In the genomic region with DNA sequence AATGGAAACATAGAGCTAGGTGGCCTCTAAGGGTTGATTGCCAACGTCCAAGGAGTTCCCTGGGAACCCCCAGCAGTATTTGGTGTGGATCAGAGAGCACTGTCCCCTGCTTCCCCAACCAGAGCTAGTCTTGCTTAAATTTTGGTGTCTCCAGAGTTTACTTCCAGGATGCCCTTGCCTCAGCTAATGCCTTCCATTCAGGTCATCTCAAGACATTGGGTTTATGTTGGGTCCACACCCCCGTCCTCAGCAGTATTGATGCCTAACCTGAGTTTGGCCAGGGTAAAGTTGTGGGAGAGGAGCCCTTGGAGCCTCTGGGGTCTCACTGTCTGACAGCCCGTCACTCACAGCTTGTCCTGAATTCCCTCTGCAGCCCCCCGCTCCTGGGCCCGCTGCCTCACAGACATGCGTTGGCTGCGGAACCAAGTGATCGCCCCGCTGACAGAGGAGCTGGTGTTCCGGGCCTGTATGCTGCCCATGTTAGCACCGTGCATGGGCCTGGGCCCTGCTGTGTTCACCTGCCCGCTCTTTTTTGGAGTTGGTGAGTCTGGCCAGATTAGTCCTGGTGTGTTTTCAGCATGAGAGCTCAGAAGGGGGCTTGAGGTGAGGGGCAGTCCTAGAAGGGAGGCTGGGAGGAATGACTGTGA, we compare ENCODE assay signal across 9 cellular contexts. TPM values are rescaled to one million over a fixed set of nuclear protein-coding genes. Genes with fewer than 3 reads are reported as not detected.
DNase-seq lines count a peak whose midpoint lies in the region; ATAC-seq and TF ChIP-seq lines count a peak whose summit lies in the region.
"Had no signal": no experiment of that assay in that cellular context is flagged by ENCODE, and none has a peak within 500 bp of the region (broad histone marks: within the 10 kb centered on the region; RNA-seq: fewer than 3 reads in every experiment).

No MANE protein-coding gene starts in this region.

- H2AFZ ChIP-seq in DND-41 (ENCODE audit: low read depth, low read length) (no peak overlapping the region), PC-9 (no peak overlapping the region)

- POLR2A ChIA-PET in PC-9 (lab: Charles Lee; ENCODE audit: unreplicated experiment): no interaction called here

- H3K4me3 Mint-ChIP-seq in osteocyte (ENCODE audit: unreplicated experiment): peak overlapping the region; percentile 93

- H3K4me1 Mint-ChIP-seq in osteocyte (ENCODE audit: unreplicated experiment): peaks cover 32% of the 10 kb centered on the region

- H3K9me3 ChIP-seq in DND-41 (ENCODE audit: insufficient read depth, low read length, severe bottlenecking) (no peaks in the 10 kb centered on the region), PC-9 (ENCODE audit: insufficient read depth, low read depth) (no peaks in the 10 kb centered on the region), endocrine pancreas (ENCODE audit: control insufficient read depth, low read length) (no peaks in the 10 kb centered on the region)

- H3K27me3 ChIP-seq in DND-41 (ENCODE audit: insufficient read depth, low read length, poor library complexity) (no peaks in the 10 kb centered on the region), PC-9 (ENCODE audit: insufficient read depth, low read depth) (no peaks in the 10 kb centered on the region), endocrine pancreas (ENCODE audit: control insufficient read depth, insufficient read depth, low read length) (no peaks in the 10 kb centered on the region)

- peak overlapping the region; percentile 97 for H3K9ac ChIP-seq in DND-41 (ENCODE audit: low read depth, low read length)
- H3K9ac ChIP-seq in endocrine pancreas (ENCODE audit: control insufficient read depth, insufficient read depth, low read length): peak overlapping the region; percentile 92

- peaks cover 54% of the 10 kb centered on the region for H3K79me2 ChIP-seq in DND-41 (ENCODE audit: insufficient read depth, low read length)
- peaks cover 61% of the 10 kb centered on the region for H3K79me2 ChIP-seq in PC-9 (ENCODE audit: low read depth)

- ATAC-seq in DND-41 (ENCODE audit: insufficient read depth, low read depth) (no peak), HG02885 (IDR thresholded peaks at IDR 0.05; ENCODE audit: poor library complexity, unreplicated experiment) (no peak)

- peak overlapping the region; percentile 91 for H3K27ac Mint-ChIP-seq in osteocyte (ENCODE audit: unreplicated experiment)

- H3K4me3 ChIP-seq in DND-41 (ENCODE audit: low read depth in 1 of 2, low read length in 2 of 2): peak overlapping the region; percentile 77 to 82; a peak in 3 of 4 replicates
- peak overlapping the region; percentile 94 for H3K4me3 ChIP-seq in PC-9
- H3K4me3 ChIP-seq in endocrine pancreas (ENCODE audit: control insufficient read depth, insufficient read depth, low read length): no peak overlapping the region

- no peak for DNase-seq in DND-41
- DNase-seq in PC-9: no peak
- no peak for DNase-seq in osteocyte (ENCODE audit: extremely low spot score, unreplicated experiment)
- DNase-seq in globus pallidus (ENCODE audit: low spot score): no peak
- DNase-seq in GF-D8 (lab: John Stamatoyannopoulos, UW): no peak
- DNase-seq in DMS114 treated with DMSO at 0.1 percent for 48 hours (lab: John Stamatoyannopoulos, UW; ENCODE audit: unreplicated experiment): no peak
- DNase-seq: MV-4-11 had no signal

- intact Hi-C loops in PC-9 (cut with micrococcal nuclease; ENCODE audit: unreplicated experiment): loop anchor here (5.0 to 10.0 kb wide), 3 partner anchors 133 to 530 kb away; a partner anchor contains a TSS

- TF ChIP-seq CTCF in DND-41 (IDR thresholded peaks at IDR 0.05; ENCODE audit: borderline replicate concordance, extremely low read depth, low read length, poor library complexity, severe bottlenecking) (no peak), PC-9 (conservative IDR thresholded peaks at IDR 0.05) (no peak), osteocyte (IDR thresholded peaks at IDR 0.05) (no peak)

- peaks cover 74% of the 10 kb centered on the region for H3K36me3 ChIP-seq in DND-41 (ENCODE audit: insufficient read depth, low read length)
- H3K36me3 ChIP-seq in PC-9 (ENCODE audit: low read depth): peaks cover 13% of the 10 kb centered on the region; the same call in 1 of the 2 replicates
- H3K36me3 ChIP-seq in endocrine pancreas (ENCODE audit: control insufficient read depth, insufficient read depth, low read length): no peaks in the 10 kb centered on the region

- no TSS peak for BruUV-seq in PC-9 (replicated peaks; lab: Mats Ljungman, UMichigan)

- H3K27ac ChIP-seq in DND-41 (ENCODE audit: low read length): peak overlapping the region; percentile 95; the same call in 1 of the 2 replicates
- H3K27ac ChIP-seq in PC-9: no peak overlapping the region

- H3K4me2 ChIP-seq in DND-41 (ENCODE audit: insufficient read depth, low read length) (peak overlapping the region; percentile 84), PC-9 (peak overlapping the region; percentile 91)

- H3K36me3 Mint-ChIP-seq in osteocyte (ENCODE audit: unreplicated experiment): peaks cover 10% of the 10 kb centered on the region

- no peaks in the 10 kb centered on the region for H3K9me2 ChIP-seq in PC-9 (ENCODE audit: insufficient read depth)

- CTCF ChIA-PET in PC-9 (lab: Charles Lee): interaction anchor here (0.6 to 1.0 kb wide), 3 partner anchors 12 to 344 kb away, joined by 4 to 9 read pairs (median 4); no protein-coding TSS in a partner anchor

- peaks cover 55% of the 10 kb centered on the region for H3F3A ChIP-seq in PC-9 (ENCODE audit: insufficient read depth, low read depth)

- H4K20me1 ChIP-seq in DND-41 (ENCODE audit: insufficient read depth, low read length) (peaks cover 36% of the 10 kb centered on the region), PC-9 (ENCODE audit: insufficient read depth) (peaks cover 9% of the 10 kb centered on the region; the same call in 1 of the 2 replicates)

- H3K4me1 ChIP-seq in DND-41 (ENCODE audit: insufficient read depth, low read length) (peaks cover 40% of the 10 kb centered on the region), PC-9 (replicated peaks; ENCODE audit: insufficient read depth) (peaks cover 57% of the 10 kb centered on the region), endocrine pancreas (ENCODE audit: control insufficient read depth, insufficient read depth, low read length) (peaks cover 3% of the 10 kb centered on the region)

- no peaks in the 10 kb centered on the region for H3K9me3 Mint-ChIP-seq in osteocyte (ENCODE audit: unreplicated experiment)

- no peaks in the 10 kb centered on the region for H3K27me3 Mint-ChIP-seq in osteocyte (ENCODE audit: unreplicated experiment)

RNA-seq across cellular contexts. Expression of a gene that starts 1.4 kb away (rescaled TPM):
- total RNA-seq in PC-9 (2021) (42.1 and 42.9 TPM in 2 replicates), osteocyte (20.3 and 21.3 TPM in 2 replicates)

RNA-seq across cellular contexts. Expression of a gene that starts 12.2 kb away (rescaled TPM):
- total RNA-seq in PC-9 (2021) (13.8 and 26.6 TPM in 2 replicates), osteocyte (41.7 and 45.0 TPM in 2 replicates)
